Comparison of ENCODE assay signal across 1 cellular context in genomic region chr4:87865960-87866598, GRCh38.
TF ChIP-seq lines count a peak whose summit lies in the region.

No MANE protein-coding gene starts in this region.

TF ChIP-seq in HepG2, 621 proteins besides CTCF, POLR2A, EP300 and RAD21 (continued from another document and continues in another):
- TF ChIP-seq ZNF556 (CRISPR knock-in tag; IDR thresholded peaks at IDR 0.05; ENCODE audit: borderline replicate concordance) (peak; percentile 66; the same call in 1 of the 2 replicates), ZNF770 (CRISPR knock-in tag; IDR thresholded peaks at IDR 0.05) (peak; percentile 91), HMG20A (CRISPR knock-in tag; IDR thresholded peaks at IDR 0.05; ENCODE audit: borderline replicate concordance) (peak; percentile 95), YEATS2 (CRISPR knock-in tag; IDR thresholded peaks at IDR 0.05; ENCODE audit: borderline replicate concordance) (peak; percentile 40; the same call in 1 of the 2 replicates), MAFF (IDR thresholded peaks at IDR 0.05; ENCODE audit: low read depth, low read length) (peak; percentile 91), PBX2 (CRISPR knock-in tag; IDR thresholded peaks at IDR 0.05) (0 out of 2 replicates have a peak, but pooled peaks have one; percentile 10), CEBPB (IDR thresholded peaks at IDR 0.05; ENCODE audit: borderline replicate concordance, low read depth, low read length) (no peak), JUND (CRISPR knock-in tag; IDR thresholded peaks at IDR 0.05) (peak; percentile 58; the same call in 1 of the 2 replicates), HOXA7 (CRISPR knock-in tag; IDR thresholded peaks at IDR 0.05) (no peak), THRA (CRISPR knock-in tag; IDR thresholded peaks at IDR 0.05; ENCODE audit: borderline replicate concordance) (peak; percentile 90; the same call in 1 of the 2 replicates), MEIS2 (CRISPR knock-in tag; IDR thresholded peaks at IDR 0.05) (peak; percentile 73; the same call in 1 of the 2 replicates), RXRB (CRISPR knock-in tag; IDR thresholded peaks at IDR 0.05; ENCODE audit: borderline replicate concordance) (peak; percentile 92), ZBTB25 (CRISPR knock-in tag; IDR thresholded peaks at IDR 0.05) (peak; percentile 75), ONECUT2 (CRISPR knock-in tag; IDR thresholded peaks at IDR 0.05) (peak; percentile 73; the same call in 1 of the 2 replicates), CBFB (CRISPR knock-in tag; IDR thresholded peaks at IDR 0.05) (no peak), CEBPG (CRISPR knock-in tag; IDR thresholded peaks at IDR 0.05) (peak; percentile 79), RFXANK (CRISPR knock-in tag; IDR thresholded peaks at IDR 0.05) (no peak), PITX1 (CRISPR knock-in tag; IDR thresholded peaks at IDR 0.05) (peak; percentile 91), MEIS1 (CRISPR knock-in tag; IDR thresholded peaks at IDR 0.05; ENCODE audit: borderline replicate concordance) (peak; percentile 80; the same call in 1 of the 2 replicates), ASH2L (IDR thresholded peaks at IDR 0.05; ENCODE audit: insufficient read length, low read depth, low read length) (peak; percentile 60), STAG1 (CRISPR knock-in tag; IDR thresholded peaks at IDR 0.05) (0 out of 2 replicates have a peak, but pooled peaks have one; percentile 2), POGZ (CRISPR knock-in tag; IDR thresholded peaks at IDR 0.05) (peak; percentile 95), MLXIP (CRISPR knock-in tag; IDR thresholded peaks at IDR 0.05; ENCODE audit: borderline replicate concordance) (no peak), ZGPAT (CRISPR knock-in tag; IDR thresholded peaks at IDR 0.05) (peak; percentile 93), FUBP1 (CRISPR knock-in tag; IDR thresholded peaks at IDR 0.05; ENCODE audit: borderline replicate concordance) (no peak), ZNF232 (CRISPR knock-in tag; IDR thresholded peaks at IDR 0.05; ENCODE audit: borderline replicate concordance) (peak; percentile 100), HINFP (CRISPR knock-in tag; IDR thresholded peaks at IDR 0.05; ENCODE audit: low read depth) (no peak), RFX3 (CRISPR knock-in tag; IDR thresholded peaks at IDR 0.05) (no peak), JUN (CRISPR knock-in tag; IDR thresholded peaks at IDR 0.05) (peak; percentile 87), ZKSCAN5 (CRISPR knock-in tag; IDR thresholded peaks at IDR 0.05) (no peak), SNAPC4 (CRISPR knock-in tag; IDR thresholded peaks at IDR 0.05) (0 out of 2 replicates have a peak, but pooled peaks have one; percentile 53), HIVEP1 (CRISPR knock-in tag; IDR thresholded peaks at IDR 0.05) (no peak), NCOR1 (IDR thresholded peaks at IDR 0.05; ENCODE audit: borderline replicate concordance, low read length) (peak; percentile 72; the same call in 1 of the 2 replicates), THAP11 (CRISPR knock-in tag; IDR thresholded peaks at IDR 0.05) (peak; percentile 66), TRIM24 (CRISPR knock-in tag; IDR thresholded peaks at IDR 0.05) (no peak)
